ENCODE assay signal across 26 cellular contexts in genomic region chr7:25858200-25858561, GRCh38.
DNase-seq lines count a peak whose midpoint lies in the region; ATAC-seq, FAIRE-seq and TF ChIP-seq lines count a peak whose summit lies in the region.
"Had no signal": no experiment of that assay in that cellular context is flagged by ENCODE, and none has a peak within 500 bp of the region (broad histone marks: within the 10 kb centered on the region; RNA-seq: fewer than 3 reads in every experiment).

No MANE protein-coding gene starts in this region.

- no peak overlapping the region for H3K4me3 ChIP-seq in keratinocyte (ENCODE audit: control insufficient read depth in 2 of 3, extremely low read depth in 1 of 3, insufficient read depth in 2 of 3, low read depth in 1 of 3, low read length in 3 of 3)
- H3K4me3 ChIP-seq in CD4-positive, alpha-beta memory T cell (ENCODE audit: low read length in 2 of 2): no peak overlapping the region
- H3K4me3 ChIP-seq: SJSA1 had no signal

- peak overlapping the region; percentile 93 for H3K27ac Mint-ChIP-seq in stimulated activated naive B cell treated with anti-CD40 and anti-IgM and Interleukin-4, amounts not matched to agents 10 μg/mL and 1 μg/mL and 100 μg/mL, for 72 hours
- no peak overlapping the region for H3K27ac Mint-ChIP-seq in CD4-positive, alpha-beta memory T cell
- H3K27ac Mint-ChIP-seq: activated CD4-positive, alpha-beta memory T cell treated with anti-CD3 and anti-CD28 coated beads for 36 hours; activated naive CD4-positive, alpha-beta T cell treated with anti-CD3 and anti-CD28 coated beads for 36 hours; WTC11 had no signal

- H3K27ac ChIP-seq in VCaP (peak overlapping the region; percentile 94), keratinocyte (ENCODE audit: control insufficient read depth, insufficient read depth, low read length) (peak overlapping the region; percentile 5)
- no peak overlapping the region for H3K27ac ChIP-seq in CD4-positive, alpha-beta memory T cell (ENCODE audit: low read depth, low read length)
- H3K27ac ChIP-seq: BLaER1 treated with 17β-estradiol and CSF1 and Interleukin-3, amounts not matched to agents 10 nM and 100 nM; lower lobe of right lung; parathyroid adenoma; SJSA1 had no signal

- H3K4me1 Mint-ChIP-seq in stimulated activated naive B cell treated with anti-CD40 and anti-IgM and Interleukin-4, amounts not matched to agents 10 μg/mL and 1 μg/mL and 100 μg/mL, for 72 hours: peaks cover 5 to 21% of the 10 kb centered on the region in 2 donors
- peaks cover 4 to 47% (median 15%) of the 10 kb centered on the region in 4 donors for H3K4me1 Mint-ChIP-seq in CD4-positive, alpha-beta memory T cell

- no peak overlapping the region for H3K9ac ChIP-seq in keratinocyte (ENCODE audit: control insufficient read depth, extremely low read depth, insufficient read depth, low read length)
- H3K9ac ChIP-seq: BLaER1 treated with 17β-estradiol and CSF1 and Interleukin-3, amounts not matched to agents 10 nM and 100 nM; parathyroid adenoma had no signal

- H3K27me3 ChIP-seq in keratinocyte (ENCODE audit: control insufficient read depth, extremely low read depth, insufficient read depth, low read length): no peaks in the 10 kb centered on the region
- H3K27me3 ChIP-seq in CD4-positive, alpha-beta memory T cell (ENCODE audit: insufficient read depth, low read length): peaks cover 97% of the 10 kb centered on the region

- dilution Hi-C loops in keratinocyte (cut with MboI; ENCODE audit: extremely low pct_ligation_motif_present, low sequenced_read_pairs): no loop called here

- CTCF ChIA-PET in CD4-positive, alpha-beta memory T cell (lab: Charles Lee; ENCODE audit: partially characterized antibody): no interaction called here

- no peaks in the 10 kb centered on the region for H3K9me3 ChIP-seq in keratinocyte (ENCODE audit: control insufficient read depth, low read depth, low read length)
- peaks cover 0 to 4% of the 10 kb centered on the region in 2 donors for H3K9me3 ChIP-seq in CD4-positive, alpha-beta memory T cell (ENCODE audit: control insufficient read depth in 1 of 2, low read length in 2 of 2)
- H3K9me3 ChIP-seq: lower lobe of right lung, SJSA1 had no signal

- H4K20me1 ChIP-seq in keratinocyte (ENCODE audit: control insufficient read depth, extremely low read depth, insufficient read depth, low read length): no peaks in the 10 kb centered on the region

- H3K4me1 ChIP-seq in keratinocyte (ENCODE audit: control insufficient read depth, extremely low read depth, insufficient read depth, low read length): peaks cover 29% of the 10 kb centered on the region
- peaks cover 31% of the 10 kb centered on the region for H3K4me1 ChIP-seq in CD4-positive, alpha-beta memory T cell (ENCODE audit: insufficient read depth, low read length)
- H3K4me1 ChIP-seq: BLaER1 treated with 17β-estradiol and CSF1 and Interleukin-3, amounts not matched to agents 10 nM and 100 nM; parathyroid adenoma had no signal

- TF ChIP-seq CTCF in VCaP (conservative IDR thresholded peaks at IDR 0.05): no peak
- TF ChIP-seq CTCF in keratinocyte (optimal IDR thresholded peaks at IDR 0.05 in 1 of 3, IDR thresholded peaks at IDR 0.05 in 1 of 3, conservative IDR thresholded peaks at IDR 0.05 in 1 of 3; ENCODE audit: extremely low read depth in 1 of 3, insufficient read depth in 2 of 3, low read length in 3 of 3): no peak

- H3K4me3 Mint-ChIP-seq in stimulated activated naive B cell treated with anti-CD40 and anti-IgM and Interleukin-4, amounts not matched to agents 10 μg/mL and 1 μg/mL and 100 μg/mL, for 72 hours: no peak overlapping the region
- H3K4me3 Mint-ChIP-seq in CD4-positive, alpha-beta memory T cell: no peak overlapping the region
- H3K4me3 Mint-ChIP-seq: activated CD4-positive, alpha-beta memory T cell treated with anti-CD3 and anti-CD28 coated beads for 36 hours; WTC11 had no signal

- intact Hi-C loops in CD4-positive, alpha-beta memory T cell (cut with micrococcal nuclease): loop anchor here (10.0 kb wide), 1 partner anchor 293 kb away; no protein-coding TSS in a partner anchor

- H3K79me2 ChIP-seq in keratinocyte (ENCODE audit: control insufficient read depth, insufficient read depth, low read length): no peaks in the 10 kb centered on the region
- H3K79me2 ChIP-seq: parathyroid adenoma had no signal

- H3K36me3 Mint-ChIP-seq in stimulated activated naive B cell treated with anti-CD40 and anti-IgM and Interleukin-4, amounts not matched to agents 10 μg/mL and 1 μg/mL and 100 μg/mL, for 72 hours: peaks cover 0 to 18% of the 10 kb centered on the region in 2 donors
- H3K36me3 Mint-ChIP-seq in CD4-positive, alpha-beta memory T cell: peaks cover 4 to 9% of the 10 kb centered on the region in 2 donors
- H3K36me3 Mint-ChIP-seq: WTC11 had no signal

- ATAC-seq in stimulated activated naive B cell treated with anti-CD40 and anti-IgM and Interleukin-4, amounts not matched to agents 10 μg/mL and 1 μg/mL and 100 μg/mL, for 72 hours (replicated peaks): no peak
- no peak for ATAC-seq in HG02870 (IDR thresholded peaks at IDR 0.05; ENCODE audit: unreplicated experiment)
- ATAC-seq: GM12878, lower lobe of right lung, WTC11 had no signal

- no peaks in the 10 kb centered on the region for H3K9me1 ChIP-seq in keratinocyte (ENCODE audit: control insufficient read depth, extremely low read depth, insufficient read depth, low read length)

- DNase-seq in NCI-H1092 treated with DMSO at 0.1 percent for 48 hours (lab: John Stamatoyannopoulos, UW) (peak; percentile 76), NCI-H1092 (lab: John Stamatoyannopoulos, UW) (no peak), keratinocyte (ENCODE audit: low read depth, low spot score) (no peak), NCI-H2029 treated with DMSO at 0.1 percent for 48 hours (lab: John Stamatoyannopoulos, UW) (no peak)
- no peak for DNase-seq in stimulated activated naive B cell treated with anti-CD40 and anti-IgM and Interleukin-4, amounts not matched to agents 10 μg/mL and 1 μg/mL and 100 μg/mL, for 72 hours
- DNase-seq in CD4-positive, alpha-beta memory T cell: no peak
- DNase-seq: activated CD4-positive, alpha-beta memory T cell treated with anti-CD3 and anti-CD28 coated beads for 36 hours; activated naive CD4-positive, alpha-beta T cell treated with anti-CD3 and anti-CD28 coated beads for 36 hours; activated T-cell treated with anti-CD3 and anti-CD28 coated beads, Interleukin-2, amount 50 U/mL, for 1 hour; anterior cingulate cortex; caudate nucleus; GDM1; lower lobe of right lung; naive B cell; NCI-H1048; stimulated activated CD4-positive, alpha-beta T cell treated with anti-CD3 and anti-CD28 coated beads, Interleukin-2, amount 100 ng/mL, for 48 hours; stomach had no signal

- peak overlapping the region; percentile 27 for H2AFZ ChIP-seq in keratinocyte (ENCODE audit: control insufficient read depth, low read length)
- H2AFZ ChIP-seq: parathyroid adenoma had no signal

- H3K4me2 ChIP-seq in keratinocyte (ENCODE audit: control insufficient read depth, extremely low read depth, insufficient read depth, low read depth, low read length): peak overlapping the region; percentile 98
- H3K4me2 ChIP-seq: BLaER1 treated with 17β-estradiol and CSF1 and Interleukin-3, amounts not matched to agents 10 nM and 100 nM had no signal

- H3K27me3 Mint-ChIP-seq in stimulated activated naive B cell treated with anti-CD40 and anti-IgM and Interleukin-4, amounts not matched to agents 10 μg/mL and 1 μg/mL and 100 μg/mL, for 72 hours: peaks cover 24 to 26% of the 10 kb centered on the region in 2 donors
- H3K27me3 Mint-ChIP-seq in CD4-positive, alpha-beta memory T cell: peaks cover 55 to 56% of the 10 kb centered on the region in 2 donors

- no peak for FAIRE-seq in keratinocyte (lab: Jason Lieb, UNC)
- FAIRE-seq: A204.1, GM12878 had no signal

- peaks cover 5 to 9% of the 10 kb centered on the region in 2 donors for H3K9me3 Mint-ChIP-seq in stimulated activated naive B cell treated with anti-CD40 and anti-IgM and Interleukin-4, amounts not matched to agents 10 μg/mL and 1 μg/mL and 100 μg/mL, for 72 hours
- peaks cover 2 to 49% (median 41%) of the 10 kb centered on the region in 8 donors for H3K9me3 Mint-ChIP-seq in CD4-positive, alpha-beta memory T cell
- H3K9me3 Mint-ChIP-seq: activated naive CD4-positive, alpha-beta T cell treated with anti-CD3 and anti-CD28 coated beads for 36 hours; T-helper 1 cell treated with Interleukin-12 subunit alpha and Interleukin-12 subunit beta and Interleukin-4 antibody, amounts not matched to agents 30 μg/mL and 1 μg/mL, for 36 hours; WTC11 had no signal

- H3K36me3 ChIP-seq in keratinocyte (ENCODE audit: control insufficient read depth in 2 of 2, extremely low read depth in 1 of 2, insufficient read depth in 2 of 2, low read length in 2 of 2): no peaks in the 10 kb centered on the region
- no peaks in the 10 kb centered on the region for H3K36me3 ChIP-seq in CD4-positive, alpha-beta memory T cell (ENCODE audit: insufficient read depth, low read length)
- H3K36me3 ChIP-seq: BLaER1 treated with 17β-estradiol and CSF1 and Interleukin-3, amounts not matched to agents 10 nM and 100 nM; lower lobe of right lung; SJSA1; stomach had no signal

- POLR2A ChIA-PET in CD4-positive, alpha-beta memory T cell (lab: Charles Lee; ENCODE audit: partially characterized antibody): no interaction called here
